In genomic region chr4:31234494-31234893, GRCh38 we compare ENCODE assay signal across 13 cellular contexts.
DNase-seq lines count a peak whose midpoint lies in the region; ATAC-seq and TF ChIP-seq lines count a peak whose summit lies in the region.
"Had no signal": no experiment of that assay in that cellular context is flagged by ENCODE, and none has a peak within 500 bp of the region (broad histone marks: within the 10 kb centered on the region; RNA-seq: fewer than 3 reads in every experiment).

No MANE protein-coding gene starts in this region.

- in situ Hi-C loops in KBM-7 (cut with MboI; ENCODE audit: low pct_unique_long_range_greater_than_20kb, low sequenced_read_pairs), result no loop called here

- no peak for TF ChIP-seq CTCF in HEK293 (tag by site-specific recombination; IDR thresholded peaks at IDR 0.05)

- H3K36me3 ChIP-seq in HEK293 (ENCODE audit: control insufficient read depth in 2 of 2, insufficient read depth in 1 of 2, low read length in 2 of 2) (no peaks in the 10 kb centered on the region), iPS DF 6.9 (ENCODE audit: control insufficient read depth, insufficient read depth, low read length) (no peaks in the 10 kb centered on the region)
- H3K36me3 ChIP-seq: cardiac muscle cell had no signal

- no peak for ATAC-seq in GM21526 (IDR thresholded peaks at IDR 0.05; ENCODE audit: low FRiP score, unreplicated experiment)
- no peak for ATAC-seq in activated CD4-positive, alpha-beta T cell treated with anti-CD3 and anti-CD28 coated beads for 36 hours
- ATAC-seq: stimulated activated naive B cell treated with anti-CD40 and anti-IgM and Interleukin-4, amounts not matched to agents 10 μg/mL and 1 μg/mL and 100 μg/mL, for 72 hours had no signal

- no peaks in the 10 kb centered on the region for H3K4me1 Mint-ChIP-seq in activated CD4-positive, alpha-beta T cell treated with anti-CD3 and anti-CD28 coated beads for 36 hours
- H3K4me1 Mint-ChIP-seq: stimulated activated naive B cell treated with anti-CD40 and anti-IgM and Interleukin-4, amounts not matched to agents 10 μg/mL and 1 μg/mL and 100 μg/mL, for 72 hours had no signal

- WGBS in iPS DF 6.9 (ENCODE audit: insufficient coverage, insufficient read length), result no CpG with 5 or more reads among the region's 2 CpGs

- H3K4me3 Mint-ChIP-seq in activated CD4-positive, alpha-beta T cell treated with anti-CD3 and anti-CD28 coated beads for 36 hours, result no peak overlapping the region
- H3K4me3 Mint-ChIP-seq: stimulated activated naive B cell treated with anti-CD40 and anti-IgM and Interleukin-4, amounts not matched to agents 10 μg/mL and 1 μg/mL and 100 μg/mL, for 72 hours had no signal

- H3K4me1 ChIP-seq in HEK293 (ENCODE audit: control insufficient read depth, insufficient read depth, low read length), result no peaks in the 10 kb centered on the region
- no peaks in the 10 kb centered on the region for H3K4me1 ChIP-seq in iPS DF 6.9 (ENCODE audit: control insufficient read depth, insufficient read depth, low read length)

- DNase-seq in DMS53 (lab: John Stamatoyannopoulos, UW) (peak; percentile 49), DMS53 treated with DMSO at 0.1 percent for 48 hours (lab: John Stamatoyannopoulos, UW; ENCODE audit: unreplicated experiment) (no peak), KBM-7 (peak; percentile 46), iPS DF 6.9 (ENCODE audit: low read depth, low spot score) (peak; percentile 16), NCI-H446 (lab: John Stamatoyannopoulos, UW) (no peak)
- no peak for DNase-seq in activated CD4-positive, alpha-beta T cell treated with anti-CD3 and anti-CD28 coated beads for 36 hours
- DNase-seq: DMS79; stimulated activated naive B cell treated with anti-CD40 and anti-IgM and Interleukin-4, amounts not matched to agents 10 μg/mL and 1 μg/mL and 100 μg/mL, for 72 hours; T1000 had no signal

- POLR2A ChIA-PET in HEK293 (lab: Yijun Ruan, JAX), result no interaction called here
- POLR2A ChIA-PET in activated CD4-positive, alpha-beta T cell treated with anti-CD3 and anti-CD28 coated beads for 36 hours (lab: Charles Lee), result no interaction called here

- H3K9me3 Mint-ChIP-seq in activated CD4-positive, alpha-beta T cell treated with anti-CD3 and anti-CD28 coated beads for 36 hours (ENCODE audit: low read depth), result peaks cover 11% of the 10 kb centered on the region

- CTCF ChIA-PET in HEK293 (lab: Yijun Ruan, JAX), result no interaction called here
- CTCF ChIA-PET in activated CD4-positive, alpha-beta T cell treated with anti-CD3 and anti-CD28 coated beads for 36 hours (lab: Charles Lee), result interaction anchor here (0.6 kb wide), 2 partner anchors 30 to 82 kb away, joined by 3 read pairs; no protein-coding TSS in a partner anchor

- H3K27me3 Mint-ChIP-seq in activated CD4-positive, alpha-beta T cell treated with anti-CD3 and anti-CD28 coated beads for 36 hours, result no peaks in the 10 kb centered on the region
- H3K27me3 Mint-ChIP-seq: stimulated activated naive B cell treated with anti-CD40 and anti-IgM and Interleukin-4, amounts not matched to agents 10 μg/mL and 1 μg/mL and 100 μg/mL, for 72 hours had no signal

- no peaks in the 10 kb centered on the region for H3K9me3 ChIP-seq in HEK293 (ENCODE audit: control insufficient read depth, insufficient read depth, low read depth, low read length)
- no peaks in the 10 kb centered on the region for H3K9me3 ChIP-seq in iPS DF 6.9 (ENCODE audit: control insufficient read depth, insufficient read depth, low read length)

- H3K27me3 ChIP-seq in iPS DF 6.9 (ENCODE audit: control insufficient read depth, insufficient read depth, low read length), result no peaks in the 10 kb centered on the region
- H3K27me3 ChIP-seq: cardiac muscle cell had no signal

- H3K4me3 ChIP-seq in HEK293 (ENCODE audit: low read depth, low read length), result no peak overlapping the region
- H3K4me3 ChIP-seq in iPS DF 6.9 (ENCODE audit: low read length), result no peak overlapping the region
- H3K4me3 ChIP-seq: cardiac muscle cell had no signal

- intact Hi-C loops in activated CD4-positive, alpha-beta T cell treated with anti-CD3 and anti-CD28 coated beads for 36 hours (cut with DNase I, micrococcal nuclease), result no loop called here

- no peak overlapping the region for H3K27ac Mint-ChIP-seq in activated CD4-positive, alpha-beta T cell treated with anti-CD3 and anti-CD28 coated beads for 36 hours
- H3K27ac Mint-ChIP-seq: stimulated activated naive B cell treated with anti-CD40 and anti-IgM and Interleukin-4, amounts not matched to agents 10 μg/mL and 1 μg/mL and 100 μg/mL, for 72 hours had no signal

- peaks cover 1% of the 10 kb centered on the region for H3K36me3 Mint-ChIP-seq in activated CD4-positive, alpha-beta T cell treated with anti-CD3 and anti-CD28 coated beads for 36 hours (ENCODE audit: low read depth)
- H3K36me3 Mint-ChIP-seq: stimulated activated naive B cell treated with anti-CD40 and anti-IgM and Interleukin-4, amounts not matched to agents 10 μg/mL and 1 μg/mL and 100 μg/mL, for 72 hours had no signal

- no peak overlapping the region for H3K27ac ChIP-seq in HEK293 (ENCODE audit: extremely low read depth, low read depth, low read length)
- no peak overlapping the region for H3K27ac ChIP-seq in iPS DF 6.9 (ENCODE audit: low read length)
- H3K27ac ChIP-seq: 22Rv1, cardiac muscle cell had no signal

TF ChIP-seq in HEK293, 187 proteins besides CTCF, POLR2A, EP300 and RAD21:
- TF ChIP-seq SCRT2 (tag by site-specific recombination; IDR thresholded peaks at IDR 0.05) (peak; percentile 86), ZXDB (tag by site-specific recombination; IDR thresholded peaks at IDR 0.05) (no peak)

Comparison
In these comparisons a context has a peak if more than half of its experiments do, and no peak if none do; other contexts are left out.
1. DNase-seq: peak in DMS53 (single experiment), KBM-7 (single experiment) and iPS DF 6.9 (single experiment); none in DMS53 treated with DMSO at 0.1 percent for 48 hours (single experiment), NCI-H446 (0 of 2) and activated CD4-positive, alpha-beta T cell treated with anti-CD3 and anti-CD28 coated beads for 36 hours (single experiment).